Comparison of ENCODE assay signal across 25 cellular contexts in the genomic region with DNA sequence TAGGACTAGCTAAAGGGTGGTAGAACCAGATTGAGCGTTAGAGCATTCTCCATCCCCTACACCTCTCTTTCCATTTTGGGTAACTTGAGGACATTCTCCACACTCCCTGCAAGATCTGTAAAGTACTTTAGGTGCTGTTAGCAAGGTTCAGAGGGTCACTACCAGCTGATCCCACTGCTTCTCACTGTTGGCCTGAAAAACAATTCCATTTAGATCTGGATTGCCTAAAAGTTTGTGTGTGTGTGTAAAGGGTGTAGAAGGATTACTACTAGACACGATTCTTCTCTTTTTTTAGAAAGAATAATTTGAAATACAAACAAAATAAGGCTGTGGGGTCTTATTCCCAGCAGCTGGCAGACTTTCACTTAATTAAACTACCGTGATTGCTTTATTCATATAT.
DNase-seq lines count a peak whose midpoint lies in the region; ATAC-seq, FAIRE-seq and TF ChIP-seq lines count a peak whose summit lies in the region.
"Had no signal": no experiment of that assay in that cellular context is flagged by ENCODE, and none has a peak within 500 bp of the region (broad histone marks: within the 10 kb centered on the region; RNA-seq: fewer than 3 reads in every experiment).

No MANE protein-coding gene starts in this region.

- FAIRE-seq in HepG2 (lab: Jason Lieb, UNC): no peak
- FAIRE-seq: K562 had no signal

- no peak overlapping the region for H3K9ac ChIP-seq in HepG2 (ENCODE audit: insufficient read depth, low read depth, low read length)
- H3K9ac ChIP-seq: BLaER1 treated with 17β-estradiol and CSF1 and Interleukin-3, amounts not matched to agents 10 nM and 100 nM; GM23248 had no signal

- H3K9me3 ChIP-seq in HepG2 (ENCODE audit: low read length) (no peaks in the 10 kb centered on the region), right lobe of liver (no peaks in the 10 kb centered on the region), gastroesophageal sphincter (no peaks in the 10 kb centered on the region), gastrocnemius medialis (no peaks in the 10 kb centered on the region)

- DNase-seq in HepG2 (ENCODE audit: low spot score): no peak
- no peak for DNase-seq in right lobe of liver
- no peak for DNase-seq in gastrocnemius medialis
- DNase-seq in activated CD4-positive, CD25-positive, alpha-beta regulatory T cell treated with anti-CD3 and anti-CD28 coated beads, Interleukin-2, amount 50 U/mL, for 72 hours: no peak
- DNase-seq in effector CD4-positive, alpha-beta T cell: no peak
- no peak for DNase-seq in central memory CD4-positive, alpha-beta T cell
- DNase-seq in NCI-H1417 (lab: John Stamatoyannopoulos, UW): no peak
- DNase-seq: 8988T; Caco-2; CD4-positive, alpha-beta memory T cell; DMS 273 treated with DMSO at 0.1 percent for 48 hours; DMS79 treated with DMSO at 0.1 percent for 48 hours; MM.1S; NCI-H1048; NCI-H146; NCI-H2029; NCI-H345; NCI-H524; NCI-H774; NK-92 treated with Interleukin-12 subunit alpha and Interleukin-12 subunit beta, amount 100 ng/mL, for 24 hours had no signal

- no TSS peak for BruUV-seq in HepG2 (replicated peaks; lab: Mats Ljungman, UMichigan)

- TF ChIP-seq EP300 in HepG2 (IDR thresholded peaks at IDR 0.05; ENCODE audit: low read depth in 2 of 2, low read length in 2 of 2) (no peak), HepG2 (CRISPR knock-in tag; IDR thresholded peaks at IDR 0.05; ENCODE audit: borderline replicate concordance) (no peak), gastroesophageal sphincter (IDR thresholded peaks at IDR 0.05) (no peak)

- no peak for TF ChIP-seq RAD21 in HepG2 (CRISPR knock-in tag; IDR thresholded peaks at IDR 0.05)

- H3K4me2 ChIP-seq in HepG2 (ENCODE audit: low read depth, low read length): peak overlapping the region; percentile 48

- intact Hi-C loops in HepG2 (cut with micrococcal nuclease; ENCODE audit: unreplicated experiment): no loop called here
- intact Hi-C loops in right lobe of liver (cut with DNase I): no loop called here
- intact Hi-C loops in gastrocnemius medialis (cut with DNase I; ENCODE audit: low total_unique reads): no loop called here

- POLR2A ChIA-PET in HepG2 (lab: Yijun Ruan, JAX): no interaction called here

- no peak overlapping the region for H2AFZ ChIP-seq in HepG2 (ENCODE audit: low read length)
- H2AFZ ChIP-seq: GM23248 had no signal

- peak; percentile 33 for ATAC-seq in HepG2
- no peak for ATAC-seq in right lobe of liver
- no peak for ATAC-seq in gastroesophageal sphincter
- no peak for ATAC-seq in gastrocnemius medialis
- ATAC-seq: K562 had no signal

- H3K36me3 ChIP-seq in HepG2 (replicated peaks in 1 of 2; ENCODE audit: control insufficient read depth in 1 of 2, insufficient read depth in 2 of 2, low read length in 2 of 2): peaks cover 2 to 3% of the 10 kb centered on the region in 2 experiments; a peak in 3 of 5 replicates
- no peaks in the 10 kb centered on the region for H3K36me3 ChIP-seq in right lobe of liver
- no peaks in the 10 kb centered on the region for H3K36me3 ChIP-seq in gastroesophageal sphincter
- H3K36me3 ChIP-seq in gastrocnemius medialis: no peaks in the 10 kb centered on the region
- H3K36me3 ChIP-seq: BLaER1 treated with 17β-estradiol and CSF1 and Interleukin-3, amounts not matched to agents 10 nM and 100 nM had no signal

- H3K4me1 ChIP-seq in HepG2 (ENCODE audit: insufficient read depth, low read length): peaks cover 47% of the 10 kb centered on the region
- peaks cover 0 to 11% (median 0%) of the 10 kb centered on the region in 4 donors for H3K4me1 ChIP-seq in right lobe of liver
- H3K4me1 ChIP-seq in gastroesophageal sphincter: peaks cover 13 to 56% (median 14%) of the 10 kb centered on the region in 3 donors
- peaks cover 38 to 42% of the 10 kb centered on the region in 2 donors for H3K4me1 ChIP-seq in gastrocnemius medialis

- in situ Hi-C loops in HepG2 (cut with HindIII; ENCODE audit: extremely low pct_ligation_motif_present, low pct_unique_long_range_greater_than_20kb): no loop called here
- in situ Hi-C loops in gastrocnemius medialis (cut with MboI; ENCODE audit: low sequenced_read_pairs in 4 of 4): no loop called here

- no peaks in the 10 kb centered on the region for H3K27me3 ChIP-seq in HepG2 (ENCODE audit: control insufficient read depth in 1 of 2, insufficient read depth in 2 of 2, low read length in 2 of 2)
- H3K27me3 ChIP-seq in right lobe of liver: no peaks in the 10 kb centered on the region
- no peaks in the 10 kb centered on the region for H3K27me3 ChIP-seq in gastroesophageal sphincter
- no peaks in the 10 kb centered on the region for H3K27me3 ChIP-seq in gastrocnemius medialis
- H3K27me3 ChIP-seq: BLaER1 treated with 17β-estradiol and CSF1 and Interleukin-3, amounts not matched to agents 10 nM and 100 nM had no signal

- H3K27ac ChIP-seq in HepG2 (ENCODE audit: extremely low read length, insufficient read depth, low read length) (peak overlapping the region; percentile 39), right lobe of liver (no peak overlapping the region), gastroesophageal sphincter (peak overlapping the region in 3 of 4 donors; percentile 39 to 59 (median 47)), gastrocnemius medialis (peak overlapping the region; percentile 32 to 74 (median 62))
- H3K27ac ChIP-seq: BLaER1 treated with 17β-estradiol and CSF1 and Interleukin-3, amounts not matched to agents 10 nM and 100 nM; GM23248; RWPE1 had no signal

- TF ChIP-seq POLR2A in HepG2 (IDR thresholded peaks at IDR 0.05; ENCODE audit: insufficient read depth in 1 of 2, low read depth in 2 of 2, low read length in 2 of 2) (no peak), right lobe of liver (IDR thresholded peaks at IDR 0.05) (no peak), gastroesophageal sphincter (IDR thresholded peaks at IDR 0.05) (no peak), gastrocnemius medialis (IDR thresholded peaks at IDR 0.05) (no peak)

- no peaks in the 10 kb centered on the region for H3K79me2 ChIP-seq in HepG2 (ENCODE audit: insufficient read depth, low read length)

- CTCF ChIA-PET in HepG2 (lab: Yijun Ruan, JAX; ENCODE audit: low intra/inter-chr PET ratio, low total read pairs): no interaction called here

- no peaks in the 10 kb centered on the region for H4K20me1 ChIP-seq in HepG2 (ENCODE audit: insufficient read depth, low read length)
- H4K20me1 ChIP-seq: BLaER1 treated with 17β-estradiol and CSF1 and Interleukin-3, amounts not matched to agents 10 nM and 100 nM had no signal

- H3K4me3 ChIP-seq in HepG2 (replicated peaks in 1 of 3; ENCODE audit: insufficient read depth in 1 of 3, low read depth in 2 of 3, low read length in 3 of 3) (no peak overlapping the region; a peak in 1 of 6 replicates), right lobe of liver (no peak overlapping the region), gastroesophageal sphincter (no peak overlapping the region), gastrocnemius medialis (no peak overlapping the region)
- H3K4me3 ChIP-seq: BLaER1 treated with 17β-estradiol and CSF1 and Interleukin-3, amounts not matched to agents 10 nM and 100 nM; GM23248; K562 had no signal

- WGBS in HepG2 (ENCODE audit: low lambda C conversion rate): 68% methylated on average over 3 of the region's 3 CpGs
- 93% methylated on average over 3 of the region's 3 CpGs for WGBS in right lobe of liver (ENCODE audit: insufficient coverage, low coverage, low lambda C conversion rate, missing lambda C conversion rate)
- 49 to 60% methylated on average over 3 of the region's 3 CpGs for WGBS in gastroesophageal sphincter (ENCODE audit: low coverage in 1 of 2), 2 donors

- TF ChIP-seq CTCF in HepG2 (CRISPR knock-in tag; IDR thresholded peaks at IDR 0.05) (no peak), right lobe of liver (IDR thresholded peaks at IDR 0.05) (no peak), gastroesophageal sphincter (IDR thresholded peaks at IDR 0.05) (no peak), gastrocnemius medialis (IDR thresholded peaks at IDR 0.05 in 4 of 5, conservative IDR thresholded peaks at IDR 0.05 in 1 of 5) (no peak)

TF ChIP-seq in HepG2, 621 proteins besides CTCF, POLR2A, EP300 and RAD21 (continues in another document):
- TF ChIP-seq ATF1 (CRISPR knock-in tag; IDR thresholded peaks at IDR 0.05) (0 out of 2 replicates have a peak, but pooled peaks have one; percentile 51), ZNF776 (CRISPR knock-in tag; IDR thresholded peaks at IDR 0.05) (no peak), MEIS1 (CRISPR knock-in tag; IDR thresholded peaks at IDR 0.05; ENCODE audit: borderline replicate concordance) (no peak), ZNF414 (CRISPR knock-in tag; IDR thresholded peaks at IDR 0.05) (no peak), HOXD1 (CRISPR knock-in tag; IDR thresholded peaks at IDR 0.05) (no peak), ZNF710 (CRISPR knock-in tag; IDR thresholded peaks at IDR 0.05; ENCODE audit: borderline replicate concordance) (0 out of 2 replicates have a peak, but pooled peaks have one; percentile 23)

Comparison
In these comparisons a context has a peak if more than half of its experiments do, and no peak if none do; other contexts are left out.
1. H3K27ac ChIP-seq: peak in HepG2 (single experiment), gastroesophageal sphincter (3 of 4) and gastrocnemius medialis (4 of 4); none in right lobe of liver (0 of 3).